In the genomic region with DNA sequence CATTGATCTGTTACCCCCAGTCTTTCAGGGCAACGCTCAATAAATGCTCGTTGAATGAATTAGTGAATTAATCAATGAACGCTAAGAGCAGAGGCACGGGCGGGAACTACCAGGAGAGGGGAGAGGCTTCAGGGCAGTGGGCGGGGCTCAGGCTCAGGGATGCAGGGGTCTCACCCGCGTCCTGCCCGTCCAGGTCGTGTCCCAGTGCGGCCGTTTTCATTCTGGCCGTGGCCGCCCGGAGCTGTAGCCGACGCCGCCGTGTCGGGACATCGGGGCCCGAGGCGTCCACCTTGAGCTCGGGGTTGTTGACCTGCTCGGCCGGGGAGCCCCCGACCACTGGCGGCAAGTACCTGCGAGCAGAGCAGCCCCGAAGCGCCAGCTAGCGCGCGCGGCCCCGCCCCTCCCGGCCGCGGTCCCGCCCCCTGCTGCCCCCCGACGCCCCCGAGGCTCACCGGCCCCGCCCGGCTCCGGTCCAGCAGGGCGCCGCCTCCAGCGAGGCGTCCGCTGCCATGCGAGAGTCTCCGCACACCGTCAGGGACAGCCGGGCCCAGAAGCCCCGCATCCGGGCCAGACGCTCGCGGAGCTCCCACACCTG, we compare ENCODE assay signal across 6 cellular contexts. TPM values are rescaled to one million over a fixed set of nuclear protein-coding genes. Genes with fewer than 3 reads are reported as not detected.
DNase-seq lines count a peak whose midpoint lies in the region; ATAC-seq and TF ChIP-seq lines count a peak whose summit lies in the region.

No MANE protein-coding gene starts in this region.

- TF ChIP-seq CTCF in GM06990 (IDR thresholded peaks at IDR 0.05; ENCODE audit: insufficient read depth, low read length, poor library complexity, severe bottlenecking): no peak

- H3K27ac Mint-ChIP-seq in activated naive CD4-positive, alpha-beta T cell treated with anti-CD3 and anti-CD28 coated beads, Interleukin-2, amount 50 U/mL, for 72 hours: no peak overlapping the region

- DNase-seq in GM06990 (ENCODE audit: extremely low read depth, insufficient read length) (no peak), HuH-7 (ENCODE audit: low spot score) (no peak), DMS114 treated with DMSO at 0.1 percent for 48 hours (lab: John Stamatoyannopoulos, UW; ENCODE audit: unreplicated experiment) (no peak)
- peak in 1 of 2 donors; percentile 33 for DNase-seq in activated naive CD4-positive, alpha-beta T cell treated with anti-CD3 and anti-CD28 coated beads, Interleukin-2, amount 50 U/mL, for 72 hours (ENCODE audit: low spot score in 2 of 2)

- peak overlapping the region; percentile 37 for H3K4me3 ChIP-seq in GM06990 (replicated peaks; ENCODE audit: low read depth, low read length)
- peak overlapping the region; percentile 22 for H3K4me3 ChIP-seq in mononuclear cell (ENCODE audit: low read length)

- H3K9me3 Mint-ChIP-seq in activated naive CD4-positive, alpha-beta T cell treated with anti-CD3 and anti-CD28 coated beads, Interleukin-2, amount 50 U/mL, for 72 hours: no peaks in the 10 kb centered on the region

- H3K36me3 ChIP-seq in GM06990 (ENCODE audit: control insufficient read depth, insufficient read depth, low read length): no peaks in the 10 kb centered on the region

- peaks cover 48% of the 10 kb centered on the region for H3K4me1 ChIP-seq in mononuclear cell (ENCODE audit: insufficient read depth, low read length)

- H3K9me3 ChIP-seq in mononuclear cell (ENCODE audit: low read depth, low read length): no peaks in the 10 kb centered on the region

- no peaks in the 10 kb centered on the region for H3K36me3 Mint-ChIP-seq in activated naive CD4-positive, alpha-beta T cell treated with anti-CD3 and anti-CD28 coated beads, Interleukin-2, amount 50 U/mL, for 72 hours

- peak; percentile 44 to 49 for ATAC-seq in activated naive CD4-positive, alpha-beta T cell treated with anti-CD3 and anti-CD28 coated beads, Interleukin-2, amount 50 U/mL, for 72 hours
- no peak for ATAC-seq in HG02884 (IDR thresholded peaks at IDR 0.05; ENCODE audit: unreplicated experiment)

- H3K27me3 ChIP-seq in GM06990 (replicated peaks; ENCODE audit: control insufficient read depth, insufficient read depth, low read length) (peaks cover 1% of the 10 kb centered on the region), mononuclear cell (ENCODE audit: insufficient read depth, low read length) (peaks cover 39% of the 10 kb centered on the region)

RNA-seq across cellular contexts. Expression of a gene that starts 2.8 kb away (rescaled TPM):
- total RNA-seq in activated naive CD4-positive, alpha-beta T cell treated with anti-CD3 and anti-CD28 coated beads, Interleukin-2, amount 50 U/mL, for 72 hours: 10 to 100 TPM in 1 of 2 donors, 1 to 10 TPM in 1; 7.7 to 12.5 TPM
- 1.8 TPM for total RNA-seq in mononuclear cell

RNA-seq across cellular contexts. Expression of a gene that starts 6.0 kb away (rescaled TPM):
- total RNA-seq in activated naive CD4-positive, alpha-beta T cell treated with anti-CD3 and anti-CD28 coated beads, Interleukin-2, amount 50 U/mL, for 72 hours: 10 to 100 TPM in 1 of 2 donors, 1 to 10 TPM in 1; 7.0 to 18.9 TPM
- 2.3 TPM for total RNA-seq in mononuclear cell

RNA-seq across cellular contexts. Expression of a gene that starts 6.5 kb away (rescaled TPM):
- total RNA-seq in activated naive CD4-positive, alpha-beta T cell treated with anti-CD3 and anti-CD28 coated beads, Interleukin-2, amount 50 U/mL, for 72 hours: 10 to 100 TPM; 33.3 to 54.2 TPM
- total RNA-seq in mononuclear cell: 6.7 TPM

RNA-seq across cellular contexts. Expression of a gene that starts 12.7 kb away (rescaled TPM):
- 10 to 100 TPM; 17.1 to 32.8 TPM for total RNA-seq in activated naive CD4-positive, alpha-beta T cell treated with anti-CD3 and anti-CD28 coated beads, Interleukin-2, amount 50 U/mL, for 72 hours
- 19.1 TPM for total RNA-seq in mononuclear cell

RNA-seq across cellular contexts. Expression of a gene that starts 22.5 kb away (rescaled TPM):
- total RNA-seq in activated naive CD4-positive, alpha-beta T cell treated with anti-CD3 and anti-CD28 coated beads, Interleukin-2, amount 50 U/mL, for 72 hours: 100 to 1,000 TPM; 147 to 153 TPM
- total RNA-seq in mononuclear cell: 102 TPM
